Comparison of ENCODE assay signal across 9 cellular contexts in genomic region chr3:125357837-125358236, GRCh38. TPM values are rescaled to one million over a fixed set of nuclear protein-coding genes. Genes with fewer than 3 reads are reported as not detected.
A peak's percentile ranks its signal among the peaks of the same experiment; 100 is the strongest.
DNase-seq lines count a peak whose midpoint lies in the region; ATAC-seq and TF ChIP-seq lines count a peak whose summit lies in the region.
"Had no signal": no experiment of that assay in that cellular context is flagged by ENCODE, and none has a peak within 500 bp of the region (broad histone marks: within the 10 kb centered on the region; RNA-seq: fewer than 3 reads in every experiment).

No MANE protein-coding gene starts in this region.

- H2BK5ac ChIP-seq in mesenchymal stem cell (ENCODE audit: low read depth, low read length, poor library complexity, severe bottlenecking): no peak overlapping the region

- no peak overlapping the region for H2AK5ac ChIP-seq in mesenchymal stem cell (ENCODE audit: low read length, severe bottlenecking)

- H2BK12ac ChIP-seq in mesenchymal stem cell (ENCODE audit: low read length in 2 of 2): no peak overlapping the region

- H3K79me1 ChIP-seq in mesenchymal stem cell (replicated peaks; ENCODE audit: low read length, poor library complexity, severe bottlenecking): peaks cover 3% of the 10 kb centered on the region

- no peak overlapping the region for H2BK15ac ChIP-seq in mesenchymal stem cell (ENCODE audit: low read depth, poor library complexity, severe bottlenecking)

- H3K23ac ChIP-seq in mesenchymal stem cell (ENCODE audit: low read length in 2 of 2): no peak overlapping the region

- H3K18ac ChIP-seq in mesenchymal stem cell (ENCODE audit: low read depth in 1 of 2, low read length in 2 of 2): no peak overlapping the region

- no peaks in the 10 kb centered on the region for H3K36me3 ChIP-seq in left ventricle myocardium inferior
- H3K36me3 ChIP-seq in adipocyte (ENCODE audit: control insufficient read depth, insufficient read depth, low read length, severe bottlenecking): no peaks in the 10 kb centered on the region
- peaks cover 0 to 9% of the 10 kb centered on the region in 2 experiments for H3K36me3 ChIP-seq in mesenchymal stem cell (ENCODE audit: control insufficient read depth in 1 of 2, insufficient read depth in 2 of 2, low read depth in 1 of 2, low read length in 2 of 2)
- no peaks in the 10 kb centered on the region for H3K36me3 ChIP-seq in urinary bladder (ENCODE audit: insufficient read depth)

- no peak overlapping the region for H2BK120ac ChIP-seq in mesenchymal stem cell (ENCODE audit: low read depth, low read length)

- H4K8ac ChIP-seq in mesenchymal stem cell (ENCODE audit: low read length): no peak overlapping the region

- WGBS in mesenchymal stem cell: 97% methylated on average over 11 of the region's 11 CpGs
- 87% methylated on average over 11 of the region's 11 CpGs for WGBS in urinary bladder

- H2AFZ ChIP-seq in mesenchymal stem cell (ENCODE audit: low read depth, low read length): no peak overlapping the region

- H3K4me2 ChIP-seq in mesenchymal stem cell (ENCODE audit: low read length, poor library complexity, severe bottlenecking): no peak overlapping the region

- H3K4me1 ChIP-seq in left ventricle myocardium inferior: peaks cover 93% of the 10 kb centered on the region
- H3K4me1 ChIP-seq in adipocyte (ENCODE audit: control insufficient read depth, insufficient read depth, low read length): peaks cover 36% of the 10 kb centered on the region
- peaks cover 4% of the 10 kb centered on the region for H3K4me1 ChIP-seq in mesenchymal stem cell (ENCODE audit: control insufficient read depth, insufficient read depth, low read depth, low read length)
- no peaks in the 10 kb centered on the region for H3K4me1 ChIP-seq in urinary bladder (ENCODE audit: insufficient read depth)

- intact Hi-C loops in left ventricle myocardium inferior (cut with micrococcal nuclease) (no loop called here), Right ventricle myocardium superior (cut with DNase I) (no loop called here)

- no peak overlapping the region for H3K4ac ChIP-seq in mesenchymal stem cell (ENCODE audit: low read depth in 1 of 2, low read length in 2 of 2)

- H3K27ac ChIP-seq in left ventricle myocardium inferior (replicated peaks): peak overlapping the region; percentile 87
- no peak overlapping the region for H3K27ac ChIP-seq in mesenchymal stem cell (ENCODE audit: low read length, poor library complexity, severe bottlenecking)
- H3K27ac ChIP-seq in urinary bladder (ENCODE audit: low read depth): no peak overlapping the region

- DNase-seq in left ventricle myocardium inferior: no peak
- no peak for DNase-seq in Right ventricle myocardium superior
- no peak for DNase-seq in adipocyte (ENCODE audit: low read depth)
- no peak for DNase-seq in mesenchymal stem cell
- no peak for DNase-seq in NCI-H187 (lab: John Stamatoyannopoulos, UW)
- DNase-seq: cortex of kidney had no signal

- H3K9me3 ChIP-seq in left ventricle myocardium inferior (replicated peaks) (no peaks in the 10 kb centered on the region), adipocyte (ENCODE audit: control insufficient read depth, low read length) (no peaks in the 10 kb centered on the region), mesenchymal stem cell (ENCODE audit: control insufficient read depth, low read length) (no peaks in the 10 kb centered on the region)

- no peak overlapping the region for H3K14ac ChIP-seq in mesenchymal stem cell (ENCODE audit: low read length in 2 of 2)

- H3K4me3 ChIP-seq in left ventricle myocardium inferior: peak overlapping the region; percentile 73
- peak overlapping the region; percentile 83 for H3K4me3 ChIP-seq in adipocyte (ENCODE audit: low read length)
- H3K4me3 ChIP-seq in mesenchymal stem cell (ENCODE audit: insufficient read depth in 1 of 2, low read depth in 1 of 2, low read length in 2 of 2): peak overlapping the region in 1 of 2 experiments; percentile 86
- peak overlapping the region; percentile 60 for H3K4me3 ChIP-seq in urinary bladder (ENCODE audit: low read depth, low read length)

- H3K27me3 ChIP-seq in left ventricle myocardium inferior (ENCODE audit: low read depth) (no peaks in the 10 kb centered on the region), adipocyte (replicated peaks; ENCODE audit: control insufficient read depth, insufficient read depth, low read length) (no peaks in the 10 kb centered on the region), mesenchymal stem cell (ENCODE audit: control insufficient read depth in 1 of 2, insufficient read depth in 1 of 2, low read length in 2 of 2) (no peaks in the 10 kb centered on the region)

- no peak for TF ChIP-seq CTCF in left ventricle myocardium inferior (IDR thresholded peaks at IDR 0.05; ENCODE audit: borderline replicate concordance)

- no peak overlapping the region for H4K91ac ChIP-seq in mesenchymal stem cell (ENCODE audit: low read length)

- H3K9ac ChIP-seq in adipocyte (ENCODE audit: low read length) (peak overlapping the region; percentile 84), mesenchymal stem cell (ENCODE audit: low read length) (peak overlapping the region; percentile 87)

- no peak for ATAC-seq in Right ventricle myocardium superior (ENCODE audit: poor library complexity)
- ATAC-seq in HG03439 (IDR thresholded peaks at IDR 0.05; ENCODE audit: unreplicated experiment): no peak
- no peak for ATAC-seq in HG02798 (IDR thresholded peaks at IDR 0.05; ENCODE audit: poor library complexity, unreplicated experiment)

RNA-seq across cellular contexts. Expression of gene ZNF148, which starts 17.3 kb away (rescaled TPM):
- total RNA-seq in left ventricle myocardium inferior (45.7 TPM), Right ventricle myocardium superior (45.2 TPM), urinary bladder (62.7 TPM)
- 18.9 TPM for polyA plus RNA-seq in mesenchymal stem cell (2013, experiment 1 of 2)
- 19.3 TPM for polyA plus RNA-seq in mesenchymal stem cell (2013, experiment 2 of 2)
- 12.1 TPM for polyA plus RNA-seq in urinary bladder
